Comparison of ENCODE assay signal across 8 cellular contexts in the genomic region with DNA sequence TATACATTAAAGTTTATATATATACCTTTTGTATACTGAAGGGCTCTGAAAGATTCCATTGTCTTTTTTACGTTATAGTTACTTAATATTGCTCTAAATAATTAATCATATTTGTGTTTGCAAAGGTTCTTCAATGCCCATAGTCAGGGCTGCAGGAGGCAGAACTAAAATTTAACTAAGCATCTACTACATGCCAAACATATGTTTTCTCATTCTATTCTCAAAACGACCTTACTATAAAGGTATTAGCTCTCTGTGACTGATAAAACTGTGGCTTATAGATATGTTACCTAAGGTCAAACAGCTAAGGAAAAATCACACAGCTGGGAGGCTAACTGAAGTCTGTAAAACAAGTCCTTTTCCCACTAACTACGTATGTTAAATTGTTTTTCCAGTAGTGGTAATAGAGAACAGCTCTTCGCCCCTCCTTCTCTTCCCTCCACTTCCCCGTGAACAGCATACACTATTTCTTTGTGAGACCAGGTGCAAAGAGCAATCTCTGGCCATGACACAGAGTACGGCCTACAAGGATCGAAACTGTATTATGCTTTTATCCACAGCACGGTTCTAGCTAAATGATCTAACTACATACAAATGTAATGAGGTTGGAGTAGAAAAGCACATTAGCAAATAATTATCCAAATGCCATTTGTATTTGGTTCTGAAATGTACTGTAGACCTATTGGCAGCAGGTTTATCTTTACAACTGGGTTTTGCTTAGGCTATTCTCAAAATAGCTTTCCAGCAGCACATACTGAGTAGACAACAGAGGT. TPM values are rescaled to one million over a fixed set of nuclear protein-coding genes. Genes with fewer than 3 reads are reported as not detected.
DNase-seq lines count a peak whose midpoint lies in the region; ATAC-seq and TF ChIP-seq lines count a peak whose summit lies in the region.

No MANE protein-coding gene starts in this region.

- no peaks in the 10 kb centered on the region for H3K27me3 ChIP-seq in ovary

- H3K9me3 ChIP-seq in ovary = no peaks in the 10 kb centered on the region

- no peaks in the 10 kb centered on the region for H3K36me3 ChIP-seq in ovary

- intact Hi-C loops in ovary (cut with DNase I) = loop anchor here in 1 of 4 donors (2.0 kb wide), 1 partner anchor 45 kb away; the partner anchor contains the start of gene MRPL1

- TF ChIP-seq CTCF in epithelial cell of proximal tubule (conservative IDR thresholded peaks at IDR 0.05; ENCODE audit: low read depth, low read length) (no peak), ovary (IDR thresholded peaks at IDR 0.05) (no peak)

- no peak for ATAC-seq in GM21390 (IDR thresholded peaks at IDR 0.05; ENCODE audit: unreplicated experiment)
- ATAC-seq in GM18909 (IDR thresholded peaks at IDR 0.05; ENCODE audit: poor library complexity, unreplicated experiment) = no peak

- H3K27ac ChIP-seq in ovary = peak overlapping the region in 1 of 2 donors; percentile 98

- peak; percentile 38 for DNase-seq in NCI-H2029 (lab: John Stamatoyannopoulos, UW)
- DNase-seq in NCI-H2029 treated with DMSO at 0.1 percent for 48 hours (lab: John Stamatoyannopoulos, UW) = no peak
- peak; percentile 65 for DNase-seq in RPMI8226
- peak; percentile 84 for DNase-seq in epithelial cell of proximal tubule (ENCODE audit: low read depth)
- DNase-seq in ovary = no peak
- no peak for DNase-seq in NCI-H748 (lab: John Stamatoyannopoulos, UW; ENCODE audit: unreplicated experiment)

- H3K4me3 ChIP-seq in epithelial cell of proximal tubule (ENCODE audit: low read depth, low read length) = peak overlapping the region; percentile 89
- peak overlapping the region; percentile 90 for H3K4me3 ChIP-seq in ovary

- peaks cover 9% of the 10 kb centered on the region for H3K4me1 ChIP-seq in ovary (ENCODE audit: insufficient read depth)

- TF ChIP-seq EP300 in ovary (IDR thresholded peaks at IDR 0.05) = no peak

- no peak for TF ChIP-seq POLR2A in ovary (IDR thresholded peaks at IDR 0.05)

- 24 to 33% (median 25%) methylated on average over 8 of the region's 8 CpGs for WGBS in ovary, 3 donors

RNA-seq across cellular contexts. Expression of gene CNOT6L, which starts 1.7 kb away (rescaled TPM):
- total RNA-seq in epithelial cell of proximal tubule = 5.7 and 8.6 TPM in 2 replicates
- total RNA-seq in ovary = 10 to 100 TPM; 16.1 to 58.6 (median 48.6) TPM
- 10 to 100 TPM in 1 of 2 donors, 1 to 10 TPM in 1; 7.7 to 20.0 TPM for polyA plus RNA-seq in ovary

RNA-seq across cellular contexts. Expression of gene MRPL1, which starts 45.1 kb away (rescaled TPM):
- total RNA-seq in epithelial cell of proximal tubule (42.1 and 54.2 TPM in 2 replicates), ovary (10 to 100 TPM; 22.1 to 31.4 (median 25.4) TPM)
- polyA plus RNA-seq in ovary = 10 to 100 TPM; 14.5 to 21.3 TPM

Comparison
In these comparisons a context has a peak if more than half of its experiments do, and no peak if none do; other contexts are left out.
1. DNase-seq: peak in NCI-H2029 (single experiment), RPMI8226 (single experiment) and epithelial cell of proximal tubule (single experiment); none in NCI-H2029 treated with DMSO at 0.1 percent for 48 hours (single experiment), ovary (0 of 5) and NCI-H748 (single experiment).